In the genomic region with DNA sequence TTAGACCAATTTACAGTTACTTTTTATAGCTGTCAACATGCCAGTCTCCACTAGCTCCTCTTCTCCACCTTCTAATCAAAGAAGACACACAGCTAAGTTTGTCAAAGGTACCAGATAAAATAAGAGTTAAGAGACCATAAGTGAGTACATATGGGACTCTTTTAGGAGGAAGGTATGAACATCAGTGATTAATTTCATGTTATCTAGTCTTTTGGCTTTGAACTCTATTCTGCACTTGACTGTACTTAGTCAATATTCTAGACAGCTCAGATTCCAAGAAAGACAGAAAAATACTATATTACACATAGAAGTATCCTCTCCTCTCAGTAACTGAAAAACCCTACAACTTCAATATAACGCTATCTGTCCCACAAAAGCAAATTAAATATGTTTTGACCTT, we compare ENCODE assay signal across 1 cellular context.
TF ChIP-seq lines count a peak whose summit lies in the region.

No MANE protein-coding gene starts in this region.

TF ChIP-seq in HCT116, 20 proteins besides CTCF, POLR2A, EP300 and RAD21 (continued from another document):
- TF ChIP-seq MAX (IDR thresholded peaks at IDR 0.05) (no peak), ZFX (IDR thresholded peaks at IDR 0.05) (no peak), JUND (IDR thresholded peaks at IDR 0.05) (no peak), POLR2AphosphoS5 (IDR thresholded peaks at IDR 0.05; ENCODE audit: low read depth, low read length) (no peak), TCF7L2 (IDR thresholded peaks at IDR 0.05; ENCODE audit: borderline replicate concordance, extremely low read depth, insufficient read depth, insufficient read length) (no peak), EZH2phosphoT487 (IDR thresholded peaks at IDR 0.05; ENCODE audit: borderline replicate concordance) (no peak), FOSL1 (IDR thresholded peaks at IDR 0.05; ENCODE audit: low read depth) (no peak), ELF1 (IDR thresholded peaks at IDR 0.05; ENCODE audit: borderline replicate concordance, low read depth) (no peak), ZNF274 (IDR thresholded peaks at IDR 0.05; ENCODE audit: low read depth, low read length) (no peak), SRF (IDR thresholded peaks at IDR 0.05; ENCODE audit: low read depth) (no peak), YY1 (IDR thresholded peaks at IDR 0.05; ENCODE audit: extremely low read depth, insufficient replicate concordance, low read depth, low read length) (no peak), CBX3 (IDR thresholded peaks at IDR 0.05; ENCODE audit: low read depth) (no peak)
- TF ChIP-seq, protein P1, sequence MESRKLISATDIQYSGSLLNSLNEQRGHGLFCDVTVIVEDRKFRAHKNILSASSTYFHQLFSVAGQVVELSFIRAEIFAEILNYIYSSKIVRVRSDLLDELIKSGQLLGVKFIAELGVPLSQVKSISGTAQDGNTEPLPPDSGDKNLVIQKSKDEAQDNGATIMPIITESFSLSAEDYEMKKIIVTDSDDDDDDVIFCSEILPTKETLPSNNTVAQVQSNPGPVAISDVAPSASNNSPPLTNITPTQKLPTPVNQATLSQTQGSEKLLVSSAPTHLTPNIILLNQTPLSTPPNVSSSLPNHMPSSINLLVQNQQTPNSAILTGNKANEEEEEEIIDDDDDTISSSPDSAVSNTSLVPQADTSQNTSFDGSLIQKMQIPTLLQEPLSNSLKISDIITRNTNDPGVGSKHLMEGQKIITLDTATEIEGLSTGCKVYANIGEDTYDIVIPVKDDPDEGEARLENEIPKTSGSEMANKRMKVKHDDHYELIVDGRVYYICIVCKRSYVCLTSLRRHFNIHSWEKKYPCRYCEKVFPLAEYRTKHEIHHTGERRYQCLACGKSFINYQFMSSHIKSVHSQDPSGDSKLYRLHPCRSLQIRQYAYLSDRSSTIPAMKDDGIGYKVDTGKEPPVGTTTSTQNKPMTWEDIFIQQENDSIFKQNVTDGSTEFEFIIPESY (IDR thresholded peaks at IDR 0.05; ENCODE audit: extremely low read depth, insufficient replicate concordance, low read length) = no peak
